Comparison of ENCODE assay signal across 35 cellular contexts in the genomic region with DNA sequence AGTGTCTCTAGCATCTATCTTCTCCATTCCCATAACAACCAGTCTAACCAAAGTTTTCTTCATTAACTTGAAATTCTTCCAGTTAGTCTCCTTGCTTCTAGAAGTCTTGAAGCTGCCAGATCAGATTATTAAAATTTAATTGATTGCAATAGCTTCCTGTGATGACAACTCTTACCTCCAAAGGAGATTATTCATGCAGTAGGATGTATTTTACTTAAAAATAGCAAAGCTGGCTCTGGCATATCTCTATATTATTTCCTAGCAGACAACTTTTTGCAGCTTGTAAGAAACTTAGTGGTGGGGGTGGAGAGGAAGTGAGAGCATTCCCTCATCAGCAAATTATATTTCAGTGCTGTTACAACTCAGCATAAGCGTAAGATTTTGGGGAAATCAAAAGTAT.
"Had no signal": no experiment of that assay in that cellular context is flagged by ENCODE, and none has a peak within 500 bp of the region (broad histone marks: within the 10 kb centered on the region; RNA-seq: fewer than 3 reads in every experiment).

No MANE protein-coding gene starts in this region.

- DNase-seq: activated B cell treated with CpG ODN at 0.5 μM for 24 hours; activated CD4-positive, alpha-beta T cell treated with anti-CD3 and anti-CD28 coated beads for 48 hours; activated CD4-positive, alpha-beta T cell treated with anti-CD3 and anti-CD28 coated beads, Interleukin-2, amount 50 U/mL, for 1 hour; activated CD4-positive, alpha-beta T cell treated with anti-CD3 and anti-CD28 coated beads, Interleukin-2, amount 50 U/mL, for 48 hours; activated CD8-positive, alpha-beta memory T cell treated with anti-CD3 and anti-CD28 coated beads for 24 hours; activated CD8-positive, alpha-beta T cell treated with anti-CD3 and anti-CD28 coated beads for 36 hours; activated gamma-delta T cell; activated naive CD4-positive, alpha-beta T cell; activated naive CD4-positive, alpha-beta T cell treated with anti-CD3 and anti-CD28 coated beads, Interleukin-2, amount 10 ng/mL, durations not matched to agents 7 days and 5 days; activated naive CD8-positive, alpha-beta T cell treated with anti-CD3 and anti-CD28 coated beads, Interleukin-2, amount 10 ng/mL, durations not matched to agents 7 days and 5 days; activated T-cell treated with anti-CD3 and anti-CD28 coated beads for 4 hours; activated T-cell treated with anti-CD3 and anti-CD28 coated beads, Interleukin-2, amount 50 U/mL, for 24 hours; activated T-cell treated with anti-CD3 and anti-CD28 coated beads, Interleukin-2, amount 50 U/mL, for 72 hours; brain microvascular endothelial cell; cortex of kidney; dermis blood vessel endothelial cell; effector CD4-positive, alpha-beta T cell; effector memory CD8-positive, alpha-beta T cell; erythroblast; foreskin keratinocyte; gastrocnemius medialis; glutamatergic neuron; heart left ventricle; T-helper 1 cell; T-helper 17 cell; T1000; WERI-Rb-1 had no signal

- H3K27ac ChIP-seq: ascending aorta, brain microvascular endothelial cell, esophagus muscularis mucosa, foreskin keratinocyte, gastrocnemius medialis, heart left ventricle, WERI-Rb-1 had no signal

- H3K4me1 Mint-ChIP-seq: activated B cell treated with CpG ODN at 0.5 μM for 24 hours; activated naive CD4-positive, alpha-beta T cell treated with anti-CD3 and anti-CD28 coated beads, Interleukin-2, amount 10 ng/mL, durations not matched to agents 7 days and 5 days; activated naive CD8-positive, alpha-beta T cell treated with anti-CD3 and anti-CD28 coated beads, Interleukin-2, amount 10 ng/mL, durations not matched to agents 7 days and 5 days; central memory CD8-positive, alpha-beta T cell; T-helper 17 cell had no signal

- H3K36me3 Mint-ChIP-seq: activated naive CD4-positive, alpha-beta T cell treated with anti-CD3 and anti-CD28 coated beads, Interleukin-2, amount 10 ng/mL, durations not matched to agents 7 days and 5 days; activated naive CD4-positive, alpha-beta T cell treated with anti-CD3 and anti-CD28 coated beads, Interleukin-2, amount 50 U/mL, for 72 hours; activated naive CD8-positive, alpha-beta T cell treated with anti-CD3 and anti-CD28 coated beads, Interleukin-2, amount 10 ng/mL, durations not matched to agents 7 days and 5 days had no signal

- H3K27ac Mint-ChIP-seq: activated B cell treated with CpG ODN at 0.5 μM for 24 hours; activated CD8-positive, alpha-beta T cell treated with anti-CD3 and anti-CD28 coated beads for 36 hours; activated naive CD4-positive, alpha-beta T cell treated with anti-CD3 and anti-CD28 coated beads, Interleukin-2, amount 10 ng/mL, durations not matched to agents 7 days and 5 days; activated naive CD4-positive, alpha-beta T cell treated with anti-CD3 and anti-CD28 coated beads, Interleukin-2, amount 50 U/mL, for 72 hours; activated naive CD8-positive, alpha-beta T cell treated with anti-CD3 and anti-CD28 coated beads, Interleukin-2, amount 10 ng/mL, durations not matched to agents 7 days and 5 days; activated T-cell treated with anti-CD3 and anti-CD28 coated beads, Interleukin-2, amount 50 U/mL, for 24 hours; activated T-cell treated with anti-CD3 and anti-CD28 coated beads, Interleukin-2, amount 50 U/mL, for 72 hours; effector memory CD8-positive, alpha-beta T cell; T-helper 17 cell; T-helper 2 cell treated with Interferon-gamma antibody and Interleukin-4, amounts not matched to agents 5 μg/mL and 100 μg/mL, for 36 hours had no signal

- H3K36me3 ChIP-seq: ascending aorta, brain microvascular endothelial cell, esophagus muscularis mucosa, gastrocnemius medialis, heart left ventricle, WERI-Rb-1 had no signal

- H3K27me3 Mint-ChIP-seq: activated B cell treated with CpG ODN at 0.5 μM for 24 hours; activated CD8-positive, alpha-beta T cell treated with anti-CD3 and anti-CD28 coated beads for 36 hours; activated naive CD4-positive, alpha-beta T cell treated with anti-CD3 and anti-CD28 coated beads, Interleukin-2, amount 10 ng/mL, durations not matched to agents 7 days and 5 days; activated naive CD8-positive, alpha-beta T cell treated with anti-CD3 and anti-CD28 coated beads, Interleukin-2, amount 10 ng/mL, durations not matched to agents 7 days and 5 days; activated T-cell treated with anti-CD3 and anti-CD28 coated beads, Interleukin-2, amount 50 U/mL, for 24 hours; central memory CD8-positive, alpha-beta T cell; effector memory CD8-positive, alpha-beta T cell; T-helper 17 cell had no signal

- H3K9me3 ChIP-seq: ascending aorta, esophagus muscularis mucosa, gastrocnemius medialis, heart left ventricle had no signal

- H3K27me3 ChIP-seq: ascending aorta, brain microvascular endothelial cell, esophagus muscularis mucosa, foreskin keratinocyte, gastrocnemius medialis, heart left ventricle had no signal

- H3K9me3 Mint-ChIP-seq: activated B cell treated with CpG ODN at 0.5 μM for 24 hours; activated CD8-positive, alpha-beta T cell treated with anti-CD3 and anti-CD28 coated beads for 36 hours; activated naive CD4-positive, alpha-beta T cell treated with anti-CD3 and anti-CD28 coated beads, Interleukin-2, amount 10 ng/mL, durations not matched to agents 7 days and 5 days; activated naive CD8-positive, alpha-beta T cell treated with anti-CD3 and anti-CD28 coated beads, Interleukin-2, amount 10 ng/mL, durations not matched to agents 7 days and 5 days; activated T-cell treated with anti-CD3 and anti-CD28 coated beads, Interleukin-2, amount 50 U/mL, for 24 hours; activated T-cell treated with anti-CD3 and anti-CD28 coated beads, Interleukin-2, amount 50 U/mL, for 72 hours; central memory CD8-positive, alpha-beta T cell; effector memory CD8-positive, alpha-beta T cell; T-helper 2 cell treated with Interferon-gamma antibody and Interleukin-4, amounts not matched to agents 5 μg/mL and 100 μg/mL, for 36 hours had no signal

- FAIRE-seq: bronchial epithelial cell, colon had no signal

- H3K4me1 ChIP-seq: ascending aorta, esophagus muscularis mucosa, foreskin keratinocyte, gastrocnemius medialis, heart left ventricle had no signal

- ATAC-seq: activated CD4-positive, CD25-positive, alpha-beta regulatory T cell treated with anti-CD3 and anti-CD28 coated beads, Interleukin-2, amount 50 U/mL, for 24 hours; activated CD8-positive, alpha-beta T cell treated with anti-CD3 and anti-CD28 coated beads for 36 hours; activated naive CD4-positive, alpha-beta T cell treated with anti-CD3 and anti-CD28 coated beads, Interleukin-2, amount 50 U/mL, for 72 hours; activated T-cell treated with anti-CD3 and anti-CD28 coated beads, Interleukin-2, amount 50 U/mL, for 72 hours; effector memory CD8-positive, alpha-beta T cell; foreskin keratinocyte; gastrocnemius medialis; heart left ventricle; T-helper 17 cell had no signal

- H3K4me3 ChIP-seq: ascending aorta, esophagus muscularis mucosa, gastrocnemius medialis, heart left ventricle had no signal

- H3K4me3 Mint-ChIP-seq: activated B cell treated with CpG ODN at 0.5 μM for 24 hours; activated CD8-positive, alpha-beta T cell treated with anti-CD3 and anti-CD28 coated beads for 36 hours; activated naive CD4-positive, alpha-beta T cell treated with anti-CD3 and anti-CD28 coated beads, Interleukin-2, amount 10 ng/mL, durations not matched to agents 7 days and 5 days; activated naive CD8-positive, alpha-beta T cell treated with anti-CD3 and anti-CD28 coated beads, Interleukin-2, amount 10 ng/mL, durations not matched to agents 7 days and 5 days; activated T-cell treated with anti-CD3 and anti-CD28 coated beads, Interleukin-2, amount 50 U/mL, for 24 hours; activated T-cell treated with anti-CD3 and anti-CD28 coated beads, Interleukin-2, amount 50 U/mL, for 72 hours; central memory CD8-positive, alpha-beta T cell; effector memory CD8-positive, alpha-beta T cell; T-helper 17 cell; T-helper 2 cell treated with Interferon-gamma antibody and Interleukin-4, amounts not matched to agents 5 μg/mL and 100 μg/mL, for 36 hours had no signal
